Comparison of ENCODE assay signal across 1 cellular context in genomic region chr11:113314389-113315301, GRCh38.
TF ChIP-seq lines count a peak whose summit lies in the region.

A gene with protein sequence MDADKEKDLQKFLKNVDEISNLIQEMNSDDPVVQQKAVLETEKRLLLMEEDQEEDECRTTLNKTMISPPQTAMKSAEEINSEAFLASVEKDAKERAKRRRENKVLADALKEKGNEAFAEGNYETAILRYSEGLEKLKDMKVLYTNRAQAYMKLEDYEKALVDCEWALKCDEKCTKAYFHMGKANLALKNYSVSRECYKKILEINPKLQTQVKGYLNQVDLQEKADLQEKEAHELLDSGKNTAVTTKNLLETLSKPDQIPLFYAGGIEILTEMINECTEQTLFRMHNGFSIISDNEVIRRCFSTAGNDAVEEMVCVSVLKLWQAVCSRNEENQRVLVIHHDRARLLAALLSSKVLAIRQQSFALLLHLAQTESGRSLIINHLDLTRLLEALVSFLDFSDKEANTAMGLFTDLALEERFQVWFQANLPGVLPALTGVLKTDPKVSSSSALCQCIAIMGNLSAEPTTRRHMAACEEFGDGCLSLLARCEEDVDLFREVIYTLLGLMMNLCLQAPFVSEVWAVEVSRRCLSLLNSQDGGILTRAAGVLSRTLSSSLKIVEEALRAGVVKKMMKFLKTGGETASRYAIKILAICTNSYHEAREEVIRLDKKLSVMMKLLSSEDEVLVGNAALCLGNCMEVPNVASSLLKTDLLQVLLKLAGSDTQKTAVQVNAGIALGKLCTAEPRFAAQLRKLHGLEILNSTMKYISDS (plus strand): TSS chr11:113314583. CDS start chr11:113316258, 1,675 bp downstream.

TF ChIP-seq in K562, 482 proteins besides CTCF, POLR2A, EP300 and RAD21 (continued from another document and continues in another):
- TF ChIP-seq TARDBP (IDR thresholded peaks at IDR 0.05) (no peak), ZBTB7A (IDR thresholded peaks at IDR 0.05; ENCODE audit: borderline replicate concordance, control insufficient read depth, low read depth, low read length) (peak; percentile 67; the same call in 1 of the 2 replicates), ZNF134 (CRISPR knock-in tag; conservative IDR thresholded peaks at IDR 0.05) (no peak), SUPT5H (IDR thresholded peaks at IDR 0.05) (peak; percentile 60), CBFA2T2 (conservative IDR thresholded peaks at IDR 0.05) (no peak), GATAD2A (IDR thresholded peaks at IDR 0.05) (no peak), SOX6 (IDR thresholded peaks at IDR 0.05) (no peak), NR0B1 (IDR thresholded peaks at IDR 0.05; ENCODE audit: partially characterized antibody) (no peak), ZFPM2 (CRISPR knock-in tag; IDR thresholded peaks at IDR 0.05) (no peak), ETV5 (CRISPR knock-in tag; IDR thresholded peaks at IDR 0.05; ENCODE audit: low read depth) (no peak), OTX1 (CRISPR knock-in tag; IDR thresholded peaks at IDR 0.05) (no peak), RFX7 (CRISPR knock-in tag; IDR thresholded peaks at IDR 0.05) (no peak), ZNF655 (CRISPR knock-in tag; IDR thresholded peaks at IDR 0.05) (no peak), ZNF431 (CRISPR knock-in tag; IDR thresholded peaks at IDR 0.05) (no peak), RFX1 (IDR thresholded peaks at IDR 0.05) (peak; percentile 93), PML (IDR thresholded peaks at IDR 0.05; ENCODE audit: low read length) (no peak), MYNN (IDR thresholded peaks at IDR 0.05) (0 out of 2 replicates have a peak, but pooled peaks have one; percentile 17), MYNN (CRISPR knock-in tag; IDR thresholded peaks at IDR 0.05) (0 out of 2 replicates have a peak, but pooled peaks have one; percentile 8), CHCHD3 (CRISPR knock-in tag; IDR thresholded peaks at IDR 0.05) (no peak), POLR2G (IDR thresholded peaks at IDR 0.05; ENCODE audit: low read depth, low read length) (peak; percentile 78), XRCC4 (IDR thresholded peaks at IDR 0.05; ENCODE audit: extremely low read depth, insufficient read depth, insufficient read length) (no peak), EWSR1 (IDR thresholded peaks at IDR 0.05; ENCODE audit: borderline replicate concordance, low read depth, partially characterized antibody) (no peak), ELF2 (CRISPR knock-in tag; IDR thresholded peaks at IDR 0.05) (no peak), MNT (conservative IDR thresholded peaks at IDR 0.05) (peak; percentile 55 to 85; a peak in 3 of 4 replicates), ZNF57 (CRISPR knock-in tag; IDR thresholded peaks at IDR 0.05) (no peak), TCF7L2 (IDR thresholded peaks at IDR 0.05; ENCODE audit: low read depth, low read length) (no peak), NR2F6 (CRISPR knock-in tag; IDR thresholded peaks at IDR 0.05) (no peak), BHLHE40 (IDR thresholded peaks at IDR 0.05; ENCODE audit: low read length) (0 out of 2 replicates have a peak, but pooled peaks have one; percentile 19), RNF2 (IDR thresholded peaks at IDR 0.05) (no peak), E2F6 (IDR thresholded peaks at IDR 0.05; ENCODE audit: borderline replicate concordance in 1 of 2, extremely low read depth in 1 of 2, insufficient read depth in 1 of 2, insufficient read length in 1 of 2, low read depth in 1 of 2, low read length in 1 of 2, poor library complexity in 1 of 2, severe bottlenecking in 1 of 2) (peak; percentile 92 to 94), SP1 (CRISPR knock-in tag; IDR thresholded peaks at IDR 0.05) (peak; percentile 32; the same call in 1 of the 2 replicates), POU5F1 (IDR thresholded peaks at IDR 0.05; ENCODE audit: borderline replicate concordance, low read depth, low read length, partially characterized antibody) (no peak), ZNF75A (CRISPR knock-in tag; IDR thresholded peaks at IDR 0.05) (no peak)
- TF ChIP-seq, protein P1, sequence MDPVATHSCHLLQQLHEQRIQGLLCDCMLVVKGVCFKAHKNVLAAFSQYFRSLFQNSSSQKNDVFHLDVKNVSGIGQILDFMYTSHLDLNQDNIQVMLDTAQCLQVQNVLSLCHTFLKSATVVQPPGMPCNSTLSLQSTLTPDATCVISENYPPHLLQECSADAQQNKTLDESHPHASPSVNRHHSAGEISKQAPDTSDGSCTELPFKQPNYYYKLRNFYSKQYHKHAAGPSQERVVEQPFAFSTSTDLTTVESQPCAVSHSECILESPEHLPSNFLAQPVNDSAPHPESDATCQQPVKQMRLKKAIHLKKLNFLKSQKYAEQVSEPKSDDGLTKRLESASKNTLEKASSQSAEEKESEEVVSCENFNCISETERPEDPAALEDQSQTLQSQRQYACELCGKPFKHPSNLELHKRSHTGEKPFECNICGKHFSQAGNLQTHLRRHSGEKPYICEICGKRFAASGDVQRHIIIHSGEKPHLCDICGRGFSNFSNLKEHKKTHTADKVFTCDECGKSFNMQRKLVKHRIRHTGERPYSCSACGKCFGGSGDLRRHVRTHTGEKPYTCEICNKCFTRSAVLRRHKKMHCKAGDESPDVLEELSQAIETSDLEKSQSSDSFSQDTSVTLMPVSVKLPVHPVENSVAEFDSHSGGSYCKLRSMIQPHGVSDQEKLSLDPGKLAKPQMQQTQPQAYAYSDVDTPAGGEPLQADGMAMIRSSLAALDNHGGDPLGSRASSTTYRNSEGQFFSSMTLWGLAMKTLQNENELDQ (CRISPR knock-in tag; IDR thresholded peaks at IDR 0.05; ENCODE audit: borderline replicate concordance), result no peak
- TF ChIP-seq, protein P2, sequence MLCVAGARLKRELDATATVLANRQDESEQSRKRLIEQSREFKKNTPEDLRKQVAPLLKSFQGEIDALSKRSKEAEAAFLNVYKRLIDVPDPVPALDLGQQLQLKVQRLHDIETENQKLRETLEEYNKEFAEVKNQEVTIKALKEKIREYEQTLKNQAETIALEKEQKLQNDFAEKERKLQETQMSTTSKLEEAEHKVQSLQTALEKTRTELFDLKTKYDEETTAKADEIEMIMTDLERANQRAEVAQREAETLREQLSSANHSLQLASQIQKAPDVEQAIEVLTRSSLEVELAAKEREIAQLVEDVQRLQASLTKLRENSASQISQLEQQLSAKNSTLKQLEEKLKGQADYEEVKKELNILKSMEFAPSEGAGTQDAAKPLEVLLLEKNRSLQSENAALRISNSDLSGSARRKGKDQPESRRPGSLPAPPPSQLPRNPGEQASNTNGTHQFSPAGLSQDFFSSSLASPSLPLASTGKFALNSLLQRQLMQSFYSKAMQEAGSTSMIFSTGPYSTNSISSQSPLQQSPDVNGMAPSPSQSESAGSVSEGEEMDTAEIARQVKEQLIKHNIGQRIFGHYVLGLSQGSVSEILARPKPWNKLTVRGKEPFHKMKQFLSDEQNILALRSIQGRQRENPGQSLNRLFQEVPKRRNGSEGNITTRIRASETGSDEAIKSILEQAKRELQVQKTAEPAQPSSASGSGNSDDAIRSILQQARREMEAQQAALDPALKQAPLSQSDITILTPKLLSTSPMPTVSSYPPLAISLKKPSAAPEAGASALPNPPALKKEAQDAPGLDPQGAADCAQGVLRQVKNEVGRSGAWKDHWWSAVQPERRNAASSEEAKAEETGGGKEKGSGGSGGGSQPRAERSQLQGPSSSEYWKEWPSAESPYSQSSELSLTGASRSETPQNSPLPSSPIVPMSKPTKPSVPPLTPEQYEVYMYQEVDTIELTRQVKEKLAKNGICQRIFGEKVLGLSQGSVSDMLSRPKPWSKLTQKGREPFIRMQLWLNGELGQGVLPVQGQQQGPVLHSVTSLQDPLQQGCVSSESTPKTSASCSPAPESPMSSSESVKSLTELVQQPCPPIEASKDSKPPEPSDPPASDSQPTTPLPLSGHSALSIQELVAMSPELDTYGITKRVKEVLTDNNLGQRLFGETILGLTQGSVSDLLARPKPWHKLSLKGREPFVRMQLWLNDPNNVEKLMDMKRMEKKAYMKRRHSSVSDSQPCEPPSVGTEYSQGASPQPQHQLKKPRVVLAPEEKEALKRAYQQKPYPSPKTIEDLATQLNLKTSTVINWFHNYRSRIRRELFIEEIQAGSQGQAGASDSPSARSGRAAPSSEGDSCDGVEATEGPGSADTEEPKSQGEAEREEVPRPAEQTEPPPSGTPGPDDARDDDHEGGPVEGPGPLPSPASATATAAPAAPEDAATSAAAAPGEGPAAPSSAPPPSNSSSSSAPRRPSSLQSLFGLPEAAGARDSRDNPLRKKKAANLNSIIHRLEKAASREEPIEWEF (CRISPR knock-in tag; IDR thresholded peaks at IDR 0.05), result no peak
- TF ChIP-seq, protein P3, sequence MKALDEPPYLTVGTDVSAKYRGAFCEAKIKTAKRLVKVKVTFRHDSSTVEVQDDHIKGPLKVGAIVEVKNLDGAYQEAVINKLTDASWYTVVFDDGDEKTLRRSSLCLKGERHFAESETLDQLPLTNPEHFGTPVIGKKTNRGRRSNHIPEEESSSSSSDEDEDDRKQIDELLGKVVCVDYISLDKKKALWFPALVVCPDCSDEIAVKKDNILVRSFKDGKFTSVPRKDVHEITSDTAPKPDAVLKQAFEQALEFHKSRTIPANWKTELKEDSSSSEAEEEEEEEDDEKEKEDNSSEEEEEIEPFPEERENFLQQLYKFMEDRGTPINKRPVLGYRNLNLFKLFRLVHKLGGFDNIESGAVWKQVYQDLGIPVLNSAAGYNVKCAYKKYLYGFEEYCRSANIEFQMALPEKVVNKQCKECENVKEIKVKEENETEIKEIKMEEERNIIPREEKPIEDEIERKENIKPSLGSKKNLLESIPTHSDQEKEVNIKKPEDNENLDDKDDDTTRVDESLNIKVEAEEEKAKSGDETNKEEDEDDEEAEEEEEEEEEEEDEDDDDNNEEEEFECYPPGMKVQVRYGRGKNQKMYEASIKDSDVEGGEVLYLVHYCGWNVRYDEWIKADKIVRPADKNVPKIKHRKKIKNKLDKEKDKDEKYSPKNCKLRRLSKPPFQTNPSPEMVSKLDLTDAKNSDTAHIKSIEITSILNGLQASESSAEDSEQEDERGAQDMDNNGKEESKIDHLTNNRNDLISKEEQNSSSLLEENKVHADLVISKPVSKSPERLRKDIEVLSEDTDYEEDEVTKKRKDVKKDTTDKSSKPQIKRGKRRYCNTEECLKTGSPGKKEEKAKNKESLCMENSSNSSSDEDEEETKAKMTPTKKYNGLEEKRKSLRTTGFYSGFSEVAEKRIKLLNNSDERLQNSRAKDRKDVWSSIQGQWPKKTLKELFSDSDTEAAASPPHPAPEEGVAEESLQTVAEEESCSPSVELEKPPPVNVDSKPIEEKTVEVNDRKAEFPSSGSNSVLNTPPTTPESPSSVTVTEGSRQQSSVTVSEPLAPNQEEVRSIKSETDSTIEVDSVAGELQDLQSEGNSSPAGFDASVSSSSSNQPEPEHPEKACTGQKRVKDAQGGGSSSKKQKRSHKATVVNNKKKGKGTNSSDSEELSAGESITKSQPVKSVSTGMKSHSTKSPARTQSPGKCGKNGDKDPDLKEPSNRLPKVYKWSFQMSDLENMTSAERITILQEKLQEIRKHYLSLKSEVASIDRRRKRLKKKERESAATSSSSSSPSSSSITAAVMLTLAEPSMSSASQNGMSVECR (CRISPR knock-in tag; IDR thresholded peaks at IDR 0.05), result peak; percentile 98
- TF ChIP-seq, protein P4, sequence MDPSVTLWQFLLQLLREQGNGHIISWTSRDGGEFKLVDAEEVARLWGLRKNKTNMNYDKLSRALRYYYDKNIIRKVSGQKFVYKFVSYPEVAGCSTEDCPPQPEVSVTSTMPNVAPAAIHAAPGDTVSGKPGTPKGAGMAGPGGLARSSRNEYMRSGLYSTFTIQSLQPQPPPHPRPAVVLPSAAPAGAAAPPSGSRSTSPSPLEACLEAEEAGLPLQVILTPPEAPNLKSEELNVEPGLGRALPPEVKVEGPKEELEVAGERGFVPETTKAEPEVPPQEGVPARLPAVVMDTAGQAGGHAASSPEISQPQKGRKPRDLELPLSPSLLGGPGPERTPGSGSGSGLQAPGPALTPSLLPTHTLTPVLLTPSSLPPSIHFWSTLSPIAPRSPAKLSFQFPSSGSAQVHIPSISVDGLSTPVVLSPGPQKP (CRISPR knock-in tag; IDR thresholded peaks at IDR 0.05), result no peak
- TF ChIP-seq, protein P5, sequence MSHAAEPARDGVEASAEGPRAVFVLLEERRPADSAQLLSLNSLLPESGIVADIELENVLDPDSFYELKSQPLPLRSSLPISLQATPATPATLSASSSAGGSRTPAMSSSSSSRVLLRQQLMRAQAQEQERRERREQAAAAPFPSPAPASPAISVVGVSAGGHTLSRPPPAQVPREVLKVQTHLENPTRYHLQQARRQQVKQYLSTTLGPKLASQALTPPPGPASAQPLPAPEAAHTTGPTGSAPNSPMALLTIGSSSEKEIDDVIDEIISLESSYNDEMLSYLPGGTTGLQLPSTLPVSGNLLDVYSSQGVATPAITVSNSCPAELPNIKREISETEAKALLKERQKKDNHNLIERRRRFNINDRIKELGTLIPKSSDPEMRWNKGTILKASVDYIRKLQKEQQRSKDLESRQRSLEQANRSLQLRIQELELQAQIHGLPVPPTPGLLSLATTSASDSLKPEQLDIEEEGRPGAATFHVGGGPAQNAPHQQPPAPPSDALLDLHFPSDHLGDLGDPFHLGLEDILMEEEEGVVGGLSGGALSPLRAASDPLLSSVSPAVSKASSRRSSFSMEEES (CRISPR knock-in tag; IDR thresholded peaks at IDR 0.05), result no peak
